25 cellular contexts compared by ENCODE assay signal in the genomic region with DNA sequence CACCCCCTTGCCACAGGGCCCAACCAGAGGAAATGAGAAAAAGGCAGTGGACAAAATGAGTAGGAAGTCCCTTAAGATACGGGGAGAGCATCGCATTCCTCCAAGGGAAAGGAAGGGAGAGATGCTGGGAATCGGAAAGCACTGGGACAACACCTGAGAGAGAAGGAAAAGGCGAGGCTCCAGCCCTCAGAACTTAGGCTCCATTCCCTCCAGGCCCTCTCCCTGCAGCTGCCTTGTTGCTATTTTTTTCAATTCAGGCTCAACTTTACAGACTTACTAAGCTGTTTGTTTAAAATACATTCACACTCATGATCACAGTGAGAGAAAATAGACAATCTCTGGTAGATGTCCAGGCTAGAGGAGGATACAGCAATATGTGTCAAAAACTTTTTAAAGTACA.
"Had no signal": no experiment of that assay in that cellular context is flagged by ENCODE, and none has a peak within 500 bp of the region (broad histone marks: within the 10 kb centered on the region; RNA-seq: fewer than 3 reads in every experiment).

No MANE protein-coding gene starts in this region.

- ATAC-seq: effector memory CD8-positive, alpha-beta T cell; esophagus mucosa; gastrocnemius medialis; heart right ventricle; left cardiac atrium; left lung; left ventricle myocardium superior; lower lobe of right lung; mucosa of descending colon had no signal

- H3K4me1 ChIP-seq: colonic mucosa, gastrocnemius medialis, left lung, lower lobe of right lung had no signal

- H3K36me3 ChIP-seq: colonic mucosa, esophagus squamous epithelium, gastrocnemius medialis, heart right ventricle, left lung, lower lobe of right lung had no signal

- H3K4me3 ChIP-seq: colonic mucosa, esophagus squamous epithelium, gastrocnemius medialis, heart right ventricle, left lung, lower lobe of right lung, mucosa of descending colon had no signal

- H3K27me3 ChIP-seq: colonic mucosa had no signal

- DNase-seq: colonic mucosa; cortex of kidney; effector CD8-positive, alpha-beta T cell; effector memory CD8-positive, alpha-beta T cell; endodermal cell; erythroblast; esophagus squamous epithelium; foreskin fibroblast; foreskin melanocyte; gastrocnemius medialis; glutamatergic neuron; head of caudate nucleus; heart right ventricle; hippocampal formation; left cardiac atrium; left lung; left ventricle myocardium superior; lower lobe of right lung; mesenchymal stem cell; mucosa of descending colon had no signal

- H3K27ac ChIP-seq: colonic mucosa, epithelial cell of prostate, esophagus squamous epithelium, gastrocnemius medialis, heart right ventricle, left lung, lower lobe of right lung had no signal

- FAIRE-seq: endometrium, islet of Langerhans, keratinocyte had no signal

- H3K9me3 ChIP-seq: colonic mucosa, esophagus squamous epithelium, gastrocnemius medialis, left lung, lower lobe of right lung, mucosa of descending colon had no signal
